In the genomic region with DNA sequence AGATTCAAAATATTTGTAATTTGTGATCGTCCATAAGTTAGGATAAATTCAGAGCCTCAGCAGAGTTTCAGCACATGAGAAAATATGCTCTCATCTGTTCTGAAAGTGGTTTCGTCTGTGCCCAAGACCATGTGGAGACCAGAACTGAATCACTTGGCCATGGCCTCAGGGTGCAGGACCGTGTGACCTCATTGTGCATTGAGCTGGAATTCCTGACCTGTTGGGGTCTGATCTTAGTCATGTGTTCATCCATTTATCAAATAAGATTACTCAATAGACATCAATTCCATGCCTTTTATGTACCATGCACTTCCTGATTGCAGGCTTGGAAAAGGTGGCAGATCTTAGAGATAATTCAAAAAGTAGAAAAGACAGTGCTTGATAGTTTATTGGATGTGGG, we compare ENCODE assay signal across 19 cellular contexts.
DNase-seq lines count a peak whose midpoint lies in the region; ATAC-seq and TF ChIP-seq lines count a peak whose summit lies in the region.
"Had no signal": no experiment of that assay in that cellular context is flagged by ENCODE, and none has a peak within 500 bp of the region (broad histone marks: within the 10 kb centered on the region; RNA-seq: fewer than 3 reads in every experiment).

No MANE protein-coding gene starts in this region.

- H3K9me3 Mint-ChIP-seq in immature natural killer cell: no peaks in the 10 kb centered on the region
- H3K9me3 Mint-ChIP-seq in activated CD4-positive, alpha-beta T cell treated with anti-CD3 and anti-CD28 coated beads for 36 hours (ENCODE audit: low read depth): no peaks in the 10 kb centered on the region

- POLR2A ChIA-PET in activated CD4-positive, alpha-beta T cell treated with anti-CD3 and anti-CD28 coated beads for 36 hours (lab: Charles Lee): no interaction called here

- no peak for ATAC-seq in activated CD4-positive, alpha-beta T cell treated with anti-CD3 and anti-CD28 coated beads for 36 hours
- ATAC-seq in sciatic nerve: no peak

- intact Hi-C loops in activated CD4-positive, alpha-beta T cell treated with anti-CD3 and anti-CD28 coated beads for 36 hours (cut with DNase I, micrococcal nuclease): no loop called here
- intact Hi-C loops in sciatic nerve (cut with DNase I): no loop called here

- no peak overlapping the region for H3K27ac Mint-ChIP-seq in immature natural killer cell
- H3K27ac Mint-ChIP-seq in activated CD4-positive, alpha-beta T cell treated with anti-CD3 and anti-CD28 coated beads for 36 hours: no peak overlapping the region
- H3K27ac Mint-ChIP-seq: B cell had no signal

- H3K4me3 Mint-ChIP-seq in immature natural killer cell: no peak overlapping the region
- H3K4me3 Mint-ChIP-seq in activated CD4-positive, alpha-beta T cell treated with anti-CD3 and anti-CD28 coated beads for 36 hours: no peak overlapping the region
- H3K4me3 Mint-ChIP-seq: B cell had no signal

- H3K27ac ChIP-seq in angular gyrus (ENCODE audit: low read depth, low read length): peak overlapping the region; percentile 29
- H3K27ac ChIP-seq: GM23248, RWPE1, SJCRH30 had no signal

- CTCF ChIA-PET in activated CD4-positive, alpha-beta T cell treated with anti-CD3 and anti-CD28 coated beads for 36 hours (lab: Charles Lee): interaction anchor here (0.7 kb wide), 1 partner anchor 21 kb away, joined by 3 read pairs; no protein-coding TSS in a partner anchor

- no peaks in the 10 kb centered on the region for H3K36me3 Mint-ChIP-seq in immature natural killer cell
- H3K36me3 Mint-ChIP-seq in activated CD4-positive, alpha-beta T cell treated with anti-CD3 and anti-CD28 coated beads for 36 hours (ENCODE audit: low read depth): no peaks in the 10 kb centered on the region

- TF ChIP-seq CTCF in GM12865 (IDR thresholded peaks at IDR 0.05; ENCODE audit: insufficient read depth, low read depth, low read length, missing control alignments): no peak

- peaks cover 0 to 4% of the 10 kb centered on the region in 2 donors for H3K4me1 Mint-ChIP-seq in immature natural killer cell
- no peaks in the 10 kb centered on the region for H3K4me1 Mint-ChIP-seq in activated CD4-positive, alpha-beta T cell treated with anti-CD3 and anti-CD28 coated beads for 36 hours
- H3K4me1 Mint-ChIP-seq: B cell had no signal

- no peak overlapping the region for H3K4me3 ChIP-seq in GM12865 (ENCODE audit: low read depth, low read length)
- H3K4me3 ChIP-seq: GM23248, SJCRH30 had no signal

- DNase-seq in GM12865 (ENCODE audit: low read depth) (peak; percentile 52), glomerular visceral epithelial cell (ENCODE audit: extremely low spot score) (peak; percentile 86), immature natural killer cell (no peak), mesenteric fat pad (ENCODE audit: low spot score) (no peak), sciatic nerve (ENCODE audit: low spot score) (no peak)
- DNase-seq in activated CD4-positive, alpha-beta T cell treated with anti-CD3 and anti-CD28 coated beads for 36 hours: no peak
- DNase-seq: Caco-2, GM23248, HCEC 1CT, KG1, MV-4-11, NCI-H1694 treated with DMSO at 0.1 percent for 48 hours, NCI-H510A, NCI-H774, OCI-M1, SJCRH30 had no signal

- H3K27me3 Mint-ChIP-seq in immature natural killer cell (ENCODE audit: low read depth in 3 of 3): peaks cover 2 to 3% (median 3%) of the 10 kb centered on the region in 3 donors
- no peaks in the 10 kb centered on the region for H3K27me3 Mint-ChIP-seq in activated CD4-positive, alpha-beta T cell treated with anti-CD3 and anti-CD28 coated beads for 36 hours

Comparison
In these comparisons a context has a peak if more than half of its experiments do, and no peak if none do; other contexts are left out.
1. DNase-seq: peak in GM12865 (single experiment) and glomerular visceral epithelial cell (single experiment); none in immature natural killer cell (0 of 3), activated CD4-positive, alpha-beta T cell treated with anti-CD3 and anti-CD28 coated beads for 36 hours (single experiment), mesenteric fat pad (single experiment) and sciatic nerve (single experiment).